ENCODE assay signal across 16 cellular contexts in genomic region chr12:68367903-68368302, GRCh38. TPM values are rescaled to one million over a fixed set of nuclear protein-coding genes. Genes with fewer than 3 reads are reported as not detected.
DNase-seq lines count a peak whose midpoint lies in the region; ATAC-seq lines count a peak whose summit lies in the region.
"Had no signal": no experiment of that assay in that cellular context is flagged by ENCODE, and none has a peak within 500 bp of the region (broad histone marks: within the 10 kb centered on the region; RNA-seq: fewer than 3 reads in every experiment).

No MANE protein-coding gene starts in this region.

- CTCF ChIA-PET in activated CD8-positive, alpha-beta memory T cell treated with anti-CD3 and anti-CD28 coated beads, Interleukin-2, amount 10 ng/mL, durations not matched to agents 7 days and 5 days (lab: Charles Lee) = no interaction called here

- no peak for ATAC-seq in activated CD8-positive, alpha-beta memory T cell treated with anti-CD3 and anti-CD28 coated beads, Interleukin-2, amount 10 ng/mL, durations not matched to agents 7 days and 5 days
- no peak for ATAC-seq in HG02885 (IDR thresholded peaks at IDR 0.05; ENCODE audit: poor library complexity, unreplicated experiment)
- ATAC-seq: esophagus mucosa; HCT116; stimulated activated naive CD8-positive, alpha-beta T cell treated with anti-CD3 and anti-CD28 coated beads, Interleukin-15, amount 100 ng/mL, for 72 hours had no signal

- no peaks in the 10 kb centered on the region for H3K9me3 Mint-ChIP-seq in activated CD8-positive, alpha-beta memory T cell treated with anti-CD3 and anti-CD28 coated beads, Interleukin-2, amount 10 ng/mL, durations not matched to agents 7 days and 5 days (ENCODE audit: low read depth)
- H3K9me3 Mint-ChIP-seq: activated naive CD4-positive, alpha-beta T cell treated with anti-CD3 and anti-CD28 coated beads for 36 hours; stimulated activated naive CD8-positive, alpha-beta T cell treated with anti-CD3 and anti-CD28 coated beads, Interleukin-15, amount 100 ng/mL, for 72 hours; T-helper 1 cell treated with Interleukin-12 subunit alpha and Interleukin-12 subunit beta and Interleukin-4 antibody, amounts not matched to agents 30 μg/mL and 1 μg/mL, for 36 hours had no signal

- peak overlapping the region; percentile 49 for H3K27ac Mint-ChIP-seq in activated CD8-positive, alpha-beta memory T cell treated with anti-CD3 and anti-CD28 coated beads, Interleukin-2, amount 10 ng/mL, durations not matched to agents 7 days and 5 days
- H3K27ac Mint-ChIP-seq: activated naive CD4-positive, alpha-beta T cell treated with anti-CD3 and anti-CD28 coated beads for 36 hours had no signal

- no peak overlapping the region for H3K4me3 Mint-ChIP-seq in activated CD8-positive, alpha-beta memory T cell treated with anti-CD3 and anti-CD28 coated beads, Interleukin-2, amount 10 ng/mL, durations not matched to agents 7 days and 5 days
- H3K4me3 Mint-ChIP-seq: activated naive CD4-positive, alpha-beta T cell treated with anti-CD3 and anti-CD28 coated beads for 36 hours; stimulated activated naive CD8-positive, alpha-beta T cell treated with anti-CD3 and anti-CD28 coated beads, Interleukin-15, amount 100 ng/mL, for 72 hours; T-helper 1 cell treated with Interleukin-12 subunit alpha and Interleukin-12 subunit beta and Interleukin-4 antibody, amounts not matched to agents 30 μg/mL and 1 μg/mL, for 36 hours had no signal

- H3K4me1 Mint-ChIP-seq in activated CD8-positive, alpha-beta memory T cell treated with anti-CD3 and anti-CD28 coated beads, Interleukin-2, amount 10 ng/mL, durations not matched to agents 7 days and 5 days = peaks cover 59% of the 10 kb centered on the region

- DNase-seq in activated CD8-positive, alpha-beta memory T cell treated with anti-CD3 and anti-CD28 coated beads, Interleukin-2, amount 10 ng/mL, durations not matched to agents 7 days and 5 days = no peak
- no peak for DNase-seq in activated CD8-positive, alpha-beta memory T cell treated with anti-CD3 and anti-CD28 coated beads, Interleukin-2, amount 50 U/mL, for 4 hours
- DNase-seq in NAMALWA (ENCODE audit: low spot score) (peak; percentile 37), fibroblast of peridontal ligament (ENCODE audit: extremely low read depth) (peak; percentile 26), stromal cell of bone marrow (ENCODE audit: low read depth) (peak; percentile 36), AG08396 (ENCODE audit: low spot score) (no peak), KG1 (lab: John Stamatoyannopoulos, UW) (no peak)
- DNase-seq: cerebellar nuclear complex; NCI-H1694 treated with DMSO at 0.1 percent for 48 hours; stimulated activated CD4-positive, alpha-beta T cell treated with anti-CD3 and anti-CD28 coated beads, Interleukin-4, amount 100 ng/mL, for 4 hours; stimulated activated naive CD8-positive, alpha-beta T cell treated with anti-CD3 and anti-CD28 coated beads, Interleukin-15, amount 100 ng/mL, for 72 hours had no signal

- peaks cover 6% of the 10 kb centered on the region for H3K36me3 Mint-ChIP-seq in activated CD8-positive, alpha-beta memory T cell treated with anti-CD3 and anti-CD28 coated beads, Interleukin-2, amount 10 ng/mL, durations not matched to agents 7 days and 5 days

- H3K27me3 Mint-ChIP-seq in activated CD8-positive, alpha-beta memory T cell treated with anti-CD3 and anti-CD28 coated beads, Interleukin-2, amount 10 ng/mL, durations not matched to agents 7 days and 5 days = no peaks in the 10 kb centered on the region
- H3K27me3 Mint-ChIP-seq: stimulated activated naive CD8-positive, alpha-beta T cell treated with anti-CD3 and anti-CD28 coated beads, Interleukin-15, amount 100 ng/mL, for 72 hours had no signal

RNA-seq across cellular contexts. Expression of gene MDM1, which starts 35.7 kb away (rescaled TPM):
- 10 to 100 TPM; 22.2 to 27.6 TPM for total RNA-seq in activated CD8-positive, alpha-beta memory T cell treated with anti-CD3 and anti-CD28 coated beads, Interleukin-2, amount 10 ng/mL, durations not matched to agents 7 days and 5 days

Comparison
In these comparisons a context has a peak if more than half of its experiments do, and no peak if none do; other contexts are left out.
1. DNase-seq: peak in NAMALWA (single experiment), fibroblast of peridontal ligament (single experiment) and stromal cell of bone marrow (single experiment); none in activated CD8-positive, alpha-beta memory T cell treated with anti-CD3 and anti-CD28 coated beads, Interleukin-2, amount 10 ng/mL, durations not matched to agents 7 days and 5 days (single experiment), activated CD8-positive, alpha-beta memory T cell treated with anti-CD3 and anti-CD28 coated beads, Interleukin-2, amount 50 U/mL, for 4 hours (single experiment), AG08396 (single experiment) and KG1 (single experiment).